8 cellular contexts compared by ENCODE assay signal in genomic region chr15:100918690-100919480, GRCh38. TPM values are rescaled to one million over a fixed set of nuclear protein-coding genes. Genes with fewer than 3 reads are reported as not detected.
DNase-seq lines count a peak whose midpoint lies in the region; ATAC-seq and TF ChIP-seq lines count a peak whose summit lies in the region.

LRRK1 (plus strand) TSS chr15:100919357; CDS start chr15:100924633, 5,276 bp downstream.

- WGBS in esophagus squamous epithelium, 2 donors: 1 to 3% methylated on average over 11 to 18 of the region's 87 CpGs

- peak in 1 of 4 donors; percentile 39 for TF ChIP-seq POLR2A in esophagus squamous epithelium (IDR thresholded peaks at IDR 0.05)

- peak within 1 kb of the TSS; percentile 95 for H2AFZ ChIP-seq in ACC112 (ENCODE audit: low read length, unreplicated experiment)

- peaks cover 0 to 12% of the 10 kb centered on the region in 2 donors for H3K4me1 Mint-ChIP-seq in natural killer cell

- DNase-seq in HK-2 (ENCODE audit: unreplicated experiment) (peak; percentile 54), UCSD-AML1 (lab: John Stamatoyannopoulos, UW; ENCODE audit: unreplicated experiment) (peak; percentile 64), esophagus squamous epithelium (lab: John Stamatoyannopoulos, UW) (no peak), natural killer cell (no peak), NCI-H446 (lab: John Stamatoyannopoulos, UW) (no peak), NCI-H1092 (lab: John Stamatoyannopoulos, UW) (no peak)

- no peaks in the 10 kb centered on the region for H3K27me3 ChIP-seq in ACC112 (ENCODE audit: insufficient read depth, low read length)
- no peaks in the 10 kb centered on the region for H3K27me3 ChIP-seq in esophagus squamous epithelium

- H3K4me3 ChIP-seq in ACC112 (ENCODE audit: low read depth, low read length) (peak within 1 kb of the TSS; percentile 99), esophagus squamous epithelium (peak within 1 kb of the TSS; percentile 67 to 90 (median 80))

- peaks cover 37% of the 10 kb centered on the region for H3K79me2 ChIP-seq in ACC112 (ENCODE audit: control insufficient read depth, insufficient read depth, low read length, unreplicated experiment)

- H3K4me1 ChIP-seq in ACC112 (ENCODE audit: control insufficient read depth, insufficient read depth, low read length, unreplicated experiment): peaks cover 18% of the 10 kb centered on the region
- peaks cover 10 to 58% (median 20%) of the 10 kb centered on the region in 3 donors for H3K4me1 ChIP-seq in esophagus squamous epithelium

- H3K27ac Mint-ChIP-seq in natural killer cell: no peak within 1 kb of the TSS

- H3K4me3 Mint-ChIP-seq in natural killer cell: peak within 1 kb of the TSS; percentile 80

- H3K27ac ChIP-seq in ACC112 (ENCODE audit: low read depth, low read length) (peak within 1 kb of the TSS; percentile 24; the same call in 1 of the 2 replicates), esophagus squamous epithelium (peak within 1 kb of the TSS; percentile 74 to 88 (median 82))

- H3K9me3 ChIP-seq in esophagus squamous epithelium: no peaks in the 10 kb centered on the region

- H3K36me3 Mint-ChIP-seq in natural killer cell: no peaks in the 10 kb centered on the region

- TF ChIP-seq CTCF in esophagus squamous epithelium (IDR thresholded peaks at IDR 0.05) (no peak), natural killer cell (IDR thresholded peaks at IDR 0.05) (no peak)

- peaks cover 22% of the 10 kb centered on the region for H3K36me3 ChIP-seq in ACC112 (ENCODE audit: insufficient read depth, low read length)
- H3K36me3 ChIP-seq in esophagus squamous epithelium: peaks cover 0 to 6% (median 0%) of the 10 kb centered on the region in 3 donors

- H3K9me3 Mint-ChIP-seq in natural killer cell: no peaks in the 10 kb centered on the region

- intact Hi-C loops in esophagus squamous epithelium (cut with DNase I) (loop anchor here (5.0 kb wide), 1 partner anchor 88 kb away; no protein-coding TSS in a partner anchor), natural killer cell (cut with micrococcal nuclease) (loop anchor here (5.0 kb wide), 1 partner anchor 88 kb away; no protein-coding TSS in a partner anchor)

- ATAC-seq in GM18498 (IDR thresholded peaks at IDR 0.05; ENCODE audit: unreplicated experiment): peak; percentile 33
- ATAC-seq in natural killer cell: peak in 2 of 3 donors; percentile 40 to 56

- peaks cover 46 to 57% of the 10 kb centered on the region in 2 donors for H3K27me3 Mint-ChIP-seq in natural killer cell (ENCODE audit: low read depth in 2 of 2)

RNA-seq across cellular contexts. Expression of gene LRRK1, which starts in this region (rescaled TPM):
- 10 to 100 TPM in 2 of 4 donors, 1 to 10 TPM in 2; 5.7 to 12.0 (median 10.0) TPM for total RNA-seq in esophagus squamous epithelium
- total RNA-seq in natural killer cell: 1 to 10 TPM; 1.2 to 5.5 (median 3.2) TPM

Comparison
In these comparisons a context has a peak if more than half of its experiments do, and no peak if none do; other contexts are left out.
1. DNase-seq: peak in HK-2 (single experiment) and UCSD-AML1 (single experiment); none in esophagus squamous epithelium (single experiment), natural killer cell (single experiment), NCI-H446 (0 of 2) and NCI-H1092 (single experiment).